ENCODE assay signal across 8 cellular contexts in the genomic region with DNA sequence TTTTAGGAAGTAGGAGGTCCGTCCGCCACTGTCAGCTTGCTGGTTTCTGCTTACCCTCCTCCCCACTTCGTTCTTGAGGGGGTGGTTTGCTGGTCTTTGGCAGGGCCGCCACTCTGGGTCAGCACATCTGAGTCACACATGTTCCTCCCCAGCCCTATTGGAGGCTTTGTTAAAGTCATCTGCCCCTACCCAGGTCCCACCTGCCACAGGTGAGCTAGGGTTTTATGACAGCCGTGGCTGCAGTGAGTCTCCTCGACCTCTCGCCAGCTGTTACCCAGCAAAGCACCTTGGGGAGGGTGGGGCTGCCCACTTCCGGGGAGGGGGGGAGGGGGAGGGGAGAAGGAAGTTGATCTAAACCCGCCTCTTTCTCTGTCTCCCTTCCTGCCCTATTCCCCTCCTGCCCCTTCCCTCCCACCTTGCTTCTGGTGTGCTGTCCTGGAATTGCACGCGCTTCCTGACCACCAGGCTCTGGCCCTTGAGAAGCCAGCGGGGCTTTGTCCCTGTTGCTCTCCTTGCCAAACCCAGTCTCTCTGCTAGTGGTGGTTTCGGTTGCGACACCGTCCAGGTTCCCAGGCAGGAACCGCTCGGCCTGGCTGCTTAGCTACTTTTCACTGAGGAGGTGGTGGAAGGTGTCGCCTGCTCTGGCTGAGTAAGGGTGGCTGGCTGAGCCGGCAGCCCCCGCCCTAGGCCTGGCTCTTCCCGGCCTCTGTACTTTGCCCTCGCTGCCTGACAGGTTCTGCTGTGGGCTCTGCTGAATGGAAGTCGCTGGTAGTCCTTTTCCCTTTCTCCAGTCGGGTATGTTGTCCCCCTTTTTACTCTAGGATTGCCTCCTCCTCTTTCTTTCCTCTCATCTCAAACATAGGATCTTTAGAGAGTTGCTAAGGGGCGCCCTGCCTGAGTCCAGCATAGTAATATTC. TPM values are rescaled to one million over a fixed set of nuclear protein-coding genes. Genes with fewer than 3 reads are reported as not detected.
DNase-seq lines count a peak whose midpoint lies in the region; ATAC-seq and TF ChIP-seq lines count a peak whose summit lies in the region.

No MANE protein-coding gene starts in this region.

- H3K4me3 ChIP-seq in HEK293 (ENCODE audit: low read depth, low read length): peak overlapping the region; percentile 19
- peak overlapping the region; percentile 64 for H3K4me3 ChIP-seq in effector memory CD4-positive, alpha-beta T cell (ENCODE audit: insufficient read depth, low read depth, low read length, poor library complexity, severe bottlenecking)
- peak overlapping the region; percentile 53 for H3K4me3 ChIP-seq in mucosa of stomach (ENCODE audit: low read length)

- no peaks in the 10 kb centered on the region for H3K27me3 ChIP-seq in effector memory CD4-positive, alpha-beta T cell (replicated peaks; ENCODE audit: control insufficient read depth, insufficient read depth, low read length, poor library complexity, severe bottlenecking)
- H3K27me3 ChIP-seq in mucosa of stomach (ENCODE audit: control insufficient read depth, insufficient read depth, low read length): no peaks in the 10 kb centered on the region

- CTCF ChIA-PET in HEK293 (lab: Yijun Ruan, JAX): interaction anchor here (0.6 to 2.4 kb wide), 4 partner anchors 46 to 164 kb away, joined by 3 to 7 read pairs (median 3); no protein-coding TSS in a partner anchor

- POLR2A ChIA-PET in HEK293 (lab: Yijun Ruan, JAX): interaction anchor here (0.6 kb wide), 1 partner anchor 886 kb away, joined by 4 read pairs; no protein-coding TSS in a partner anchor

- H3K4me1 ChIP-seq in HEK293 (ENCODE audit: control insufficient read depth, insufficient read depth, low read length) (no peaks in the 10 kb centered on the region; the same call in 1 of the 2 replicates), mucosa of stomach (ENCODE audit: control insufficient read depth, insufficient read depth, low read length) (peaks cover 67% of the 10 kb centered on the region)
- H3K4me1 ChIP-seq in effector memory CD4-positive, alpha-beta T cell (ENCODE audit: control insufficient read depth, insufficient read depth, low read length, poor library complexity, severe bottlenecking): peaks cover 53% of the 10 kb centered on the region

- H3K36me3 ChIP-seq in HEK293 (ENCODE audit: control insufficient read depth in 2 of 2, insufficient read depth in 1 of 2, low read length in 2 of 2) (peaks cover 0 to 5% of the 10 kb centered on the region in 2 experiments; a peak in 1 of 3 replicates), mucosa of stomach (ENCODE audit: control insufficient read depth, insufficient read depth, low read length) (no peaks in the 10 kb centered on the region)
- no peaks in the 10 kb centered on the region for H3K36me3 ChIP-seq in effector memory CD4-positive, alpha-beta T cell (ENCODE audit: control insufficient read depth, insufficient read depth, low read length)

- DNase-seq in Daoy (ENCODE audit: low read depth) (peak; percentile 59), NCI-H2029 (lab: John Stamatoyannopoulos, UW) (peak; percentile 93)
- DNase-seq in activated CD4-positive, alpha-beta T cell treated with anti-CD3 and anti-CD28 coated beads, Interleukin-2, amount 50 U/mL, for 4 hours: peak; percentile 51 to 55
- peak; percentile 55 to 65 (median 61) for DNase-seq in effector memory CD4-positive, alpha-beta T cell
- DNase-seq in stimulated activated CD8-positive, alpha-beta memory T cell treated with anti-CD3 and anti-CD28 coated beads, Interleukin-7, amount 100 ng/mL, for 48 hours (ENCODE audit: extremely low read depth in 1 of 2, low read depth in 1 of 2): peak; percentile 32 to 44

- no peaks in the 10 kb centered on the region for H3K9me3 ChIP-seq in HEK293 (ENCODE audit: control insufficient read depth, insufficient read depth, low read depth, low read length)
- no peaks in the 10 kb centered on the region for H3K9me3 ChIP-seq in effector memory CD4-positive, alpha-beta T cell (ENCODE audit: control insufficient read depth, low read length)
- no peaks in the 10 kb centered on the region for H3K9me3 ChIP-seq in mucosa of stomach (ENCODE audit: control insufficient read depth, low read length)

- H3K9ac ChIP-seq in mucosa of stomach (ENCODE audit: low read length): peak overlapping the region; percentile 76

- TF ChIP-seq CTCF in HEK293 (tag by site-specific recombination; IDR thresholded peaks at IDR 0.05): no peak

- H3K27ac ChIP-seq in HEK293 (ENCODE audit: extremely low read depth, low read depth, low read length): no peak overlapping the region
- peak overlapping the region; percentile 72 for H3K27ac ChIP-seq in effector memory CD4-positive, alpha-beta T cell (ENCODE audit: insufficient read depth, low read length, poor library complexity, severe bottlenecking)

- ATAC-seq in HG03521 (IDR thresholded peaks at IDR 0.05; ENCODE audit: unreplicated experiment): no peak

TF ChIP-seq in HEK293, 187 proteins besides CTCF, POLR2A, EP300 and RAD21:
- TF ChIP-seq ZNF157 (tag by site-specific recombination; IDR thresholded peaks at IDR 0.05) (no peak), IKZF3 (tag by site-specific recombination; IDR thresholded peaks at IDR 0.05) (no peak), SP2 (tag by site-specific recombination; IDR thresholded peaks at IDR 0.05) (peak; percentile 32; the same call in 1 of the 2 replicates), ZNF48 (tag by site-specific recombination; IDR thresholded peaks at IDR 0.05) (no peak), ZNF341 (tag by site-specific recombination; IDR thresholded peaks at IDR 0.05; ENCODE audit: low read depth) (peak; percentile 17; the same call in 1 of the 2 replicates), ZNF600 (tag by site-specific recombination; IDR thresholded peaks at IDR 0.05) (peak; percentile 87), BCL11A (tag by site-specific recombination; IDR thresholded peaks at IDR 0.05; ENCODE audit: low read depth) (no peak)
- TF ChIP-seq, protein P1, sequence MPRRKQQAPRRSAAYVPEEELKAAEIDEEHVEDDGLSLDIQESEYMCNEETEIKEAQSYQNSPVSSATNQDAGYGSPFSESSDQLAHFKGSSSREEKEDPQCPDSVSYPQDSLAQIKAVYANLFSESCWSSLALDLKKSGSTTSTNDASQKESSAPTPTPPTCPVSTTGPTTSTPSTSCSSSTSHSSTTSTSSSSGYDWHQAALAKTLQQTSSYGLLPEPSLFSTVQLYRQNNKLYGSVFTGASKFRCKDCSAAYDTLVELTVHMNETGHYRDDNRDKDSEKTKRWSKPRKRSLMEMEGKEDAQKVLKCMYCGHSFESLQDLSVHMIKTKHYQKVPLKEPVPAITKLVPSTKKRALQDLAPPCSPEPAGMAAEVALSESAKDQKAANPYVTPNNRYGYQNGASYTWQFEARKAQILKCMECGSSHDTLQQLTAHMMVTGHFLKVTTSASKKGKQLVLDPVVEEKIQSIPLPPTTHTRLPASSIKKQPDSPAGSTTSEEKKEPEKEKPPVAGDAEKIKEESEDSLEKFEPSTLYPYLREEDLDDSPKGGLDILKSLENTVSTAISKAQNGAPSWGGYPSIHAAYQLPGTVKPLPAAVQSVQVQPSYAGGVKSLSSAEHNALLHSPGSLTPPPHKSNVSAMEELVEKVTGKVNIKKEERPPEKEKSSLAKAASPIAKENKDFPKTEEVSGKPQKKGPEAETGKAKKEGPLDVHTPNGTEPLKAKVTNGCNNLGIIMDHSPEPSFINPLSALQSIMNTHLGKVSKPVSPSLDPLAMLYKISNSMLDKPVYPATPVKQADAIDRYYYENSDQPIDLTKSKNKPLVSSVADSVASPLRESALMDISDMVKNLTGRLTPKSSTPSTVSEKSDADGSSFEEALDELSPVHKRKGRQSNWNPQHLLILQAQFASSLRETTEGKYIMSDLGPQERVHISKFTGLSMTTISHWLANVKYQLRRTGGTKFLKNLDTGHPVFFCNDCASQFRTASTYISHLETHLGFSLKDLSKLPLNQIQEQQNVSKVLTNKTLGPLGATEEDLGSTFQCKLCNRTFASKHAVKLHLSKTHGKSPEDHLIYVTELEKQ (tag by site-specific recombination; IDR thresholded peaks at IDR 0.05; ENCODE audit: borderline replicate concordance): no peak

RNA-seq across cellular contexts. Expression of a gene that starts 28.5 kb away (rescaled TPM):
- total RNA-seq in Daoy (2014; rRNA removed; shearing (Covaris generic)): 0.36 and 0.80 TPM in 2 replicates

RNA-seq across cellular contexts. Expression of a gene that starts 49.5 kb away (rescaled TPM):
- 11.4 and 12.5 TPM in 2 replicates for total RNA-seq in Daoy (2014; rRNA removed; shearing (Covaris generic))

RNA-seq across cellular contexts. Expression of a gene that starts 50.4 kb away (rescaled TPM):
- total RNA-seq in Daoy (2014; rRNA removed; shearing (Covaris generic)): 12.6 and 17.5 TPM in 2 replicates

Comparison
In these comparisons a context has a peak if more than half of its experiments do, and no peak if none do; other contexts are left out.
1. DNase-seq: peak in every context shown above with its lines; median percentile 93 in NCI-H2029; 61 in effector memory CD4-positive, alpha-beta T cell; 59 in Daoy; 53 in activated CD4-positive, alpha-beta T cell treated with anti-CD3 and anti-CD28 coated beads, Interleukin-2, amount 50 U/mL, for 4 hours; 38 in stimulated activated CD8-positive, alpha-beta memory T cell treated with anti-CD3 and anti-CD28 coated beads, Interleukin-7, amount 100 ng/mL, for 48 hours.